ENCODE assay signal across 8 cellular contexts in genomic region chr12:101877816-101878811, GRCh38. TPM values are rescaled to one million over a fixed set of nuclear protein-coding genes. Genes with fewer than 3 reads are reported as not detected.
DNase-seq lines count a peak whose midpoint lies in the region; ATAC-seq and TF ChIP-seq lines count a peak whose summit lies in the region.

No MANE protein-coding gene starts in this region.

- ATAC-seq in GM21529 (IDR thresholded peaks at IDR 0.05; ENCODE audit: unreplicated experiment) (peak; percentile 17), left ventricle myocardium superior (peak; percentile 16)

- peaks cover 12% of the 10 kb centered on the region for H3K27me3 Mint-ChIP-seq in activated T-helper 2 cell treated with anti-CD3 and anti-CD28 coated beads, Interferon-gamma antibody, Interleukin-2, Interleukin-4, amounts not matched to agents 10 μg/mL and 5 μg/mL and 100 μg/mL, durations not matched to agents 14 hours and 24 hours and 36 hours (ENCODE audit: low read depth)

- H3K9me3 Mint-ChIP-seq in activated T-helper 2 cell treated with anti-CD3 and anti-CD28 coated beads, Interferon-gamma antibody, Interleukin-2, Interleukin-4, amounts not matched to agents 10 μg/mL and 5 μg/mL and 100 μg/mL, durations not matched to agents 14 hours and 24 hours and 36 hours, result no peaks in the 10 kb centered on the region

- peaks cover 2% of the 10 kb centered on the region for H3K36me3 Mint-ChIP-seq in activated T-helper 2 cell treated with anti-CD3 and anti-CD28 coated beads, Interferon-gamma antibody, Interleukin-2, Interleukin-4, amounts not matched to agents 10 μg/mL and 5 μg/mL and 100 μg/mL, durations not matched to agents 14 hours and 24 hours and 36 hours (ENCODE audit: low read depth)

- H3K4me3 ChIP-seq in retinal pigment epithelial cell (ENCODE audit: low read length), result peak overlapping the region; percentile 79

- peaks cover 15% of the 10 kb centered on the region for H3K4me1 Mint-ChIP-seq in activated T-helper 2 cell treated with anti-CD3 and anti-CD28 coated beads, Interferon-gamma antibody, Interleukin-2, Interleukin-4, amounts not matched to agents 10 μg/mL and 5 μg/mL and 100 μg/mL, durations not matched to agents 14 hours and 24 hours and 36 hours (ENCODE audit: low read depth)

- in situ Hi-C loops in KBM-7 (cut with MboI; ENCODE audit: low pct_unique_long_range_greater_than_20kb, low sequenced_read_pairs), result no loop called here

- intact Hi-C loops in activated T-helper 2 cell treated with anti-CD3 and anti-CD28 coated beads, Interferon-gamma antibody, Interleukin-2, Interleukin-4, amounts not matched to agents 10 μg/mL and 5 μg/mL and 100 μg/mL, durations not matched to agents 14 hours and 24 hours and 36 hours (cut with micrococcal nuclease), result loop anchor here (5.0 kb wide), 1 partner anchor 46 kb away; the partner anchor contains the start of gene GNPTAB
- intact Hi-C loops in left ventricle myocardium superior (cut with micrococcal nuclease), result no loop called here

- no peak for TF ChIP-seq CTCF in retinal pigment epithelial cell (conservative IDR thresholded peaks at IDR 0.05; ENCODE audit: low read depth, low read length)

- H3K4me3 Mint-ChIP-seq in activated T-helper 2 cell treated with anti-CD3 and anti-CD28 coated beads, Interferon-gamma antibody, Interleukin-2, Interleukin-4, amounts not matched to agents 10 μg/mL and 5 μg/mL and 100 μg/mL, durations not matched to agents 14 hours and 24 hours and 36 hours (ENCODE audit: low read depth), result peak overlapping the region; percentile 91

- H3K27ac Mint-ChIP-seq in activated T-helper 2 cell treated with anti-CD3 and anti-CD28 coated beads, Interferon-gamma antibody, Interleukin-2, Interleukin-4, amounts not matched to agents 10 μg/mL and 5 μg/mL and 100 μg/mL, durations not matched to agents 14 hours and 24 hours and 36 hours, result peak overlapping the region; percentile 90

- peak; percentile 53 for DNase-seq in GF-D8 (lab: John Stamatoyannopoulos, UW)
- DNase-seq in KBM-7, result peak; percentile 66
- DNase-seq in activated T-helper 2 cell treated with anti-CD3 and anti-CD28 coated beads, Interferon-gamma antibody, Interleukin-2, Interleukin-4, amounts not matched to agents 10 μg/mL and 5 μg/mL and 100 μg/mL, durations not matched to agents 14 hours and 24 hours and 36 hours (ENCODE audit: low spot score), result no peak
- no peak for DNase-seq in left ventricle myocardium superior
- no peak for DNase-seq in retinal pigment epithelial cell (ENCODE audit: low read depth)
- no peak for DNase-seq in NCI-H2227 (lab: John Stamatoyannopoulos, UW; ENCODE audit: unreplicated experiment)
- DNase-seq in stimulated activated CD4-positive, alpha-beta T cell treated with anti-CD3 and anti-CD28 coated beads, Interleukin-2, amount 100 ng/mL, for 48 hours, result no peak

RNA-seq across cellular contexts. Expression of gene DRAM1, which starts 0.7 kb away (rescaled TPM):
- total RNA-seq in activated T-helper 2 cell treated with anti-CD3 and anti-CD28 coated beads, Interferon-gamma antibody, Interleukin-2, Interleukin-4, amounts not matched to agents 10 μg/mL and 5 μg/mL and 100 μg/mL, durations not matched to agents 14 hours and 24 hours and 36 hours, result 3.0 and 3.4 TPM in 2 replicates
- 6.2 TPM for total RNA-seq in left ventricle myocardium superior

RNA-seq across cellular contexts. Expression of gene GNPTAB, which starts 47.4 kb away (rescaled TPM):
- total RNA-seq in activated T-helper 2 cell treated with anti-CD3 and anti-CD28 coated beads, Interferon-gamma antibody, Interleukin-2, Interleukin-4, amounts not matched to agents 10 μg/mL and 5 μg/mL and 100 μg/mL, durations not matched to agents 14 hours and 24 hours and 36 hours, result 93.6 and 100 TPM in 2 replicates
- total RNA-seq in left ventricle myocardium superior, result 47.8 TPM

Comparison
In these comparisons a context has a peak if more than half of its experiments do, and no peak if none do; other contexts are left out.
1. DNase-seq: peak in GF-D8 (single experiment) and KBM-7 (single experiment); none in activated T-helper 2 cell treated with anti-CD3 and anti-CD28 coated beads, Interferon-gamma antibody, Interleukin-2, Interleukin-4, amounts not matched to agents 10 μg/mL and 5 μg/mL and 100 μg/mL, durations not matched to agents 14 hours and 24 hours and 36 hours (single experiment), left ventricle myocardium superior (single experiment), retinal pigment epithelial cell (single experiment), NCI-H2227 (single experiment) and stimulated activated CD4-positive, alpha-beta T cell treated with anti-CD3 and anti-CD28 coated beads, Interleukin-2, amount 100 ng/mL, for 48 hours (0 of 2).